Comparison of ENCODE assay signal across 1 cellular context in the genomic region with DNA sequence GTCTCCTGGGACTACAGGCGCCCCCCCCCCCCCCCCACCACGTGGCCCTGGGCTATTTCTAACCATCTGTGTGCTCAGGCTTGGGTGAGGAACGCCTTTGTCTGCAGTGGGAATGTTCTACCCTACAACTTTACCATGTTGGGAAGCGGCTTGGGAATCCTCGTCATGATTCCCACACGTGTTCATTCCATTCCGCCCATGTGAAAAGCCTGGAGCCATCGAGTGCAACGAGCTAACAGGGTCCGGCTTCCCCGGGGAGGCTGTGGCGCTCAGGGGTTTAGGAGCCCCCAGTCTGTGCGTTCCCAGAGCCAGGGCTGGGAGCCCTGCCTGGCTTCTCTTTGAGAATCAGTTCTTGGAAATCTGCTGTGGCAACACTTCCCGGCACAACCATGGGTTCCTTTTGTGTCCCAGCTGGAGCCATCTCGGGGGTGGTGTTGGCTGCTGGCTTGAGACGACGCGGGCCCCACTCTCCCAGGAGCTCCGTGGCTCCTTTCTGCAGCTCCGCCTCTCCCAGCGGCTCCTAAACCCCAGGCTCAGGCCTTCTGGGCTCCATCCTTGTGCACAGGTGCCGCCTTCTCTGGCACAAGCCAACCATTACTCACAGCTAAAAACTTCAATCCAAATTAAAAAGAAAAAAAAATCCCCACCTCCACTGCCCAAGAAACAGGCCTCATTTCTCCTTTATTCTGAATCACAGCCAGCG.
TF ChIP-seq lines count a peak whose summit lies in the region.

No MANE protein-coding gene starts in this region.

TF ChIP-seq in H1, 55 proteins besides CTCF, POLR2A, EP300 and RAD21:
- TF ChIP-seq ZNF274 (IDR thresholded peaks at IDR 0.05; ENCODE audit: borderline replicate concordance, extremely low read depth, low read length), result no peak
- TF ChIP-seq SIN3A (conservative IDR thresholded peaks at IDR 0.05 in 1 of 2, IDR thresholded peaks at IDR 0.05 in 1 of 2; ENCODE audit: low read depth in 1 of 2, low read length in 2 of 2), result no peak
- TF ChIP-seq E2F6 (IDR thresholded peaks at IDR 0.05), result peak; percentile 34; the same call in 1 of the 2 replicates
- TF ChIP-seq, protein P1, sequence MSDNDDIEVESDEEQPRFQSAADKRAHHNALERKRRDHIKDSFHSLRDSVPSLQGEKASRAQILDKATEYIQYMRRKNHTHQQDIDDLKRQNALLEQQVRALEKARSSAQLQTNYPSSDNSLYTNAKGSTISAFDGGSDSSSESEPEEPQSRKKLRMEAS (IDR thresholded peaks at IDR 0.05), result 0 out of 2 replicates have a peak, but pooled peaks have one; percentile 24
